20 cellular contexts compared by ENCODE assay signal in genomic region chr2:132446460-132446859, GRCh38. TPM values are rescaled to one million over a fixed set of nuclear protein-coding genes. Genes with fewer than 3 reads are reported as not detected.
"Had no signal": no experiment of that assay in that cellular context is flagged by ENCODE, and none has a peak within 500 bp of the region (broad histone marks: within the 10 kb centered on the region; RNA-seq: fewer than 3 reads in every experiment).

No MANE protein-coding gene starts in this region.

- H3K36me3 Mint-ChIP-seq: naive thymus-derived CD4-positive, alpha-beta T cell; type B pancreatic cell had no signal

- H3K4me1 ChIP-seq: foreskin keratinocyte, right atrium auricular region had no signal

- H3K4me3 Mint-ChIP-seq: endodermal cell; naive thymus-derived CD4-positive, alpha-beta T cell; nephron progenitor cell; type B pancreatic cell had no signal

- H3K27me3 ChIP-seq: foreskin keratinocyte, heart left ventricle, right atrium auricular region had no signal

- H3K27ac Mint-ChIP-seq: endodermal cell; naive thymus-derived CD4-positive, alpha-beta T cell; nephron progenitor cell; type B pancreatic cell had no signal

- ATAC-seq: foreskin keratinocyte; heart left ventricle; naive thymus-derived CD4-positive, alpha-beta T cell had no signal

- H3K27ac ChIP-seq: coronary artery, foreskin keratinocyte, heart left ventricle, right atrium auricular region had no signal

- H3K4me3 ChIP-seq: coronary artery, heart left ventricle, right atrium auricular region had no signal

- FAIRE-seq: endothelial cell of umbilical vein, small intestine, urothelium cell line had no signal

- H3K9me3 Mint-ChIP-seq: endodermal cell, nephron progenitor cell, type B pancreatic cell had no signal

- H3K4me1 Mint-ChIP-seq: naive thymus-derived CD4-positive, alpha-beta T cell had no signal

- H3K9me3 ChIP-seq: heart left ventricle, right atrium auricular region had no signal

- DNase-seq: effector CD4-positive, alpha-beta T cell; endodermal cell; erythroblast; foreskin keratinocyte; heart left ventricle; hippocampal formation; naive thymus-derived CD4-positive, alpha-beta T cell; nephron progenitor cell; posterior cingulate gyrus; small intestine; stimulated activated CD4-positive, alpha-beta T cell treated with anti-CD3 and anti-CD28 coated beads, Interleukin-12 subunit alpha, Interleukin-12 subunit beta, amount 100 ng/mL, for 4 hours; stimulated activated naive CD4-positive, alpha-beta T cell had no signal

- H3K36me3 ChIP-seq: heart left ventricle, right atrium auricular region had no signal

- H3K27me3 Mint-ChIP-seq: type B pancreatic cell had no signal

RNA-seq across cellular contexts. Expression of gene GPR39, which starts 29.9 kb away (rescaled TPM):
- total RNA-seq: dermis microvascular lymphatic vessel endothelial cell; heart left ventricle; mononuclear cell; naive thymus-derived CD4-positive, alpha-beta T cell; pulmonary artery endothelial cell had no signal
- polyA plus RNA-seq: naive thymus-derived CD4-positive, alpha-beta T cell had no signal
